ENCODE assay signal across 8 cellular contexts in the genomic region with DNA sequence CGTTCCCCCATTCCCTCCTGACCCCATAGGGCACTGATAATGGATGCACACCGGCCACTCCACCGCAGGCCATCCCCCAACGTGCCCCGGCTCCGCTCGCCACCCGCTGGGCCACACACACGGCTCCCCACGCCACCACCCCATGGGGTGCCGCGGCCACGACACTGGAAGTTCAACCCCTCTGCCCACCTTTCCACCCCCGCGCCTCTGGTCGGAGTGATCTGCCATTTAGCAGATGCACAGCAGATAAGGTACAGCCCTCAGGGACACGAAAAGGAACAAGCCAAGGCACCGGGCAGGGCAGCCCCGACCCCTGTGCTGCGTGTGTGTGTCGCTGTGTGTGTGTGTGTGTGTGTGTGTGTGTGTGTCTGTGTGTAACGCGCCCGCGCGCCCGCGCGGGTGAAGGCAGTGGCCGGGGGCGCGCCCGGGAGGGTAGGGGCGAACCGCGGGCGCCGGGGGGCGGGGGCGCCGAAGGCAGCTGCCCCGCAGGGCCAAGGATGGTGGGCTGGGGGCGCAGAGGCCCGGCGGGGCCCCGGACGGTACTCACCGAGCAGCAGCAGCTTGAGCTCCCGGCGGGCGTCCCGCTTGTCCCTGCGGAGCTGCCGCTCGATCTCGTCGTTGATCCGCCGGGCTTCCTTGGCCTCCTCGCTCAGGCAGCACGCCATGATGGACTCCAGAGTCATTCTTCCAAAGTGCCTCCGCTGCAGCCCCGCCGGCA. TPM values are rescaled to one million over a fixed set of nuclear protein-coding genes. Genes with fewer than 3 reads are reported as not detected.
DNase-seq lines count a peak whose midpoint lies in the region; ATAC-seq and TF ChIP-seq lines count a peak whose summit lies in the region.

No MANE protein-coding gene starts in this region.

- peaks cover 35% of the 10 kb centered on the region for H3K4me1 Mint-ChIP-seq in stimulated activated effector memory CD8-positive, alpha-beta T cell treated with anti-CD3 and anti-CD28 coated beads, Interleukin-12 subunit alpha, Interleukin-12 subunit beta, amount 100 ng/mL, for 72 hours

- H3K9me3 Mint-ChIP-seq in stimulated activated effector memory CD8-positive, alpha-beta T cell treated with anti-CD3 and anti-CD28 coated beads, Interleukin-12 subunit alpha, Interleukin-12 subunit beta, amount 100 ng/mL, for 72 hours = no peaks in the 10 kb centered on the region

- H3K36me3 Mint-ChIP-seq in stimulated activated effector memory CD8-positive, alpha-beta T cell treated with anti-CD3 and anti-CD28 coated beads, Interleukin-12 subunit alpha, Interleukin-12 subunit beta, amount 100 ng/mL, for 72 hours = no peaks in the 10 kb centered on the region

- H3K36me3 ChIP-seq in GM06990 (ENCODE audit: control insufficient read depth, insufficient read depth, low read length) = no peaks in the 10 kb centered on the region
- no peaks in the 10 kb centered on the region for H3K36me3 ChIP-seq in mucosa of stomach (ENCODE audit: control insufficient read depth, insufficient read depth, low read length)

- H3K4me3 ChIP-seq in GM06990 (replicated peaks; ENCODE audit: low read depth, low read length) = no peak overlapping the region
- peak overlapping the region; percentile 85 for H3K4me3 ChIP-seq in epithelial cell of proximal tubule (ENCODE audit: low read depth, low read length)
- H3K4me3 ChIP-seq in mucosa of stomach (ENCODE audit: low read length) = peak overlapping the region; percentile 95

- no peaks in the 10 kb centered on the region for H3K9me3 ChIP-seq in mucosa of stomach (ENCODE audit: control insufficient read depth, low read length)

- peak overlapping the region; percentile 85 for H3K9ac ChIP-seq in mucosa of stomach (ENCODE audit: low read length)

- TF ChIP-seq CTCF in GM06990 (IDR thresholded peaks at IDR 0.05; ENCODE audit: insufficient read depth, low read length, poor library complexity, severe bottlenecking) (no peak), epithelial cell of proximal tubule (conservative IDR thresholded peaks at IDR 0.05; ENCODE audit: low read depth, low read length) (no peak)

- H3K27me3 ChIP-seq in GM06990 (replicated peaks; ENCODE audit: control insufficient read depth, insufficient read depth, low read length) (no peaks in the 10 kb centered on the region; the same call in none of the 2 replicates), mucosa of stomach (ENCODE audit: control insufficient read depth, insufficient read depth, low read length) (no peaks in the 10 kb centered on the region)

- peak; percentile 59 for DNase-seq in GM06990 (ENCODE audit: extremely low read depth, insufficient read length)
- peak; percentile 54 for DNase-seq in NCI-H510A (lab: John Stamatoyannopoulos, UW)
- peak; percentile 39 for DNase-seq in activated T-cell treated with anti-CD3 and anti-CD28 coated beads for 4 hours
- no peak for DNase-seq in epithelial cell of proximal tubule (ENCODE audit: low read depth)
- peak; percentile 36 to 74 for DNase-seq in stimulated activated effector memory CD8-positive, alpha-beta T cell treated with anti-CD3 and anti-CD28 coated beads, Interleukin-12 subunit alpha, Interleukin-12 subunit beta, amount 100 ng/mL, for 72 hours (ENCODE audit: low spot score in 2 of 2)

- H3K27ac Mint-ChIP-seq in stimulated activated effector memory CD8-positive, alpha-beta T cell treated with anti-CD3 and anti-CD28 coated beads, Interleukin-12 subunit alpha, Interleukin-12 subunit beta, amount 100 ng/mL, for 72 hours = peak overlapping the region; percentile 87

- H3K4me1 ChIP-seq in mucosa of stomach (ENCODE audit: control insufficient read depth, insufficient read depth, low read length) = peaks cover 19% of the 10 kb centered on the region

- ATAC-seq in stimulated activated effector memory CD8-positive, alpha-beta T cell treated with anti-CD3 and anti-CD28 coated beads, Interleukin-12 subunit alpha, Interleukin-12 subunit beta, amount 100 ng/mL, for 72 hours = peak; percentile 49
- ATAC-seq in HG02623 (IDR thresholded peaks at IDR 0.05; ENCODE audit: unreplicated experiment) (no peak), GM18868 (IDR thresholded peaks at IDR 0.05; ENCODE audit: unreplicated experiment) (no peak)

- H3K4me3 Mint-ChIP-seq in stimulated activated effector memory CD8-positive, alpha-beta T cell treated with anti-CD3 and anti-CD28 coated beads, Interleukin-12 subunit alpha, Interleukin-12 subunit beta, amount 100 ng/mL, for 72 hours = peak overlapping the region; percentile 84

RNA-seq across cellular contexts. Expression of a gene that starts 0.9 kb away (rescaled TPM):
- total RNA-seq in epithelial cell of proximal tubule = 19.0 and 20.6 TPM in 2 replicates
